In the genomic region with DNA sequence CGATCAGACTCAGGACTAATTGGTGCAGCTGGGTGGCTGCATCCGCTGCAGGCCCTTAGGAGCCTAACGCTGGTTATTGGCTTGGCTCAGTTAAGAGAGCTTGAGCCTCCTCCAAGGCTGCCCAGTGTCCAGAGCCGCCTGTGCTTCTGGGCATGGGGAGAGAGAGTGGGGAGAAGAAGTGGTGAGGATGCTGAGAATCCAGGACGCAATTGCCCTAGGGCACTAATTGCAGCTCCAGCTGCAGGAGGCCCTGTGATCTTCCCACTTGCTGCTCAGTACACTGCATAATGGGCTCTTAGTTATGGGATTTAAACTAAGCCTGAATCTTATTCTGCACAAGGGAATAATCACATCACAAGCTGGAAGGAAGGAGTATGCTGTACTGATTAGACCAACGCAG, we compare ENCODE assay signal across 14 cellular contexts.
DNase-seq lines count a peak whose midpoint lies in the region; ATAC-seq and TF ChIP-seq lines count a peak whose summit lies in the region.
"Had no signal": no experiment of that assay in that cellular context is flagged by ENCODE, and none has a peak within 500 bp of the region (broad histone marks: within the 10 kb centered on the region; RNA-seq: fewer than 3 reads in every experiment).

No MANE protein-coding gene starts in this region.

- no peak for ATAC-seq in SK-N-SH treated with all-trans-retinoic acid at 6 μM for 48 hours
- ATAC-seq in HG03565 (IDR thresholded peaks at IDR 0.05; ENCODE audit: unreplicated experiment): no peak
- ATAC-seq: GM23338, HepG2 had no signal

- no peaks in the 10 kb centered on the region for H3K9me2 ChIP-seq in SK-N-SH

- TF ChIP-seq RAD21 in SK-N-SH (IDR thresholded peaks at IDR 0.05; ENCODE audit: low read length): no peak

- H3K4me1 ChIP-seq in SK-N-SH (ENCODE audit: control insufficient read depth in 1 of 2, insufficient read depth in 2 of 2, low read depth in 1 of 2, low read length in 1 of 2): no peaks in the 10 kb centered on the region; a peak in 1 of 4 replicates
- no peaks in the 10 kb centered on the region for H3K4me1 ChIP-seq in esophagus muscularis mucosa

- H3K27me3 ChIP-seq in SK-N-SH (ENCODE audit: insufficient read depth) (no peaks in the 10 kb centered on the region), esophagus muscularis mucosa (peaks cover 0 to 33% (median 0%) of the 10 kb centered on the region in 4 donors)

- H3K9me3 ChIP-seq in SK-N-SH (no peaks in the 10 kb centered on the region), esophagus muscularis mucosa (no peaks in the 10 kb centered on the region)

- no peak overlapping the region for H3K4me2 ChIP-seq in SK-N-SH
- H3K4me2 ChIP-seq: GM23338 had no signal

- no peaks in the 10 kb centered on the region for H3F3A ChIP-seq in SK-N-SH (replicated peaks; ENCODE audit: insufficient read depth)

- no peak overlapping the region for H3K27ac ChIP-seq in SK-N-SH (ENCODE audit: low read depth in 2 of 2, low read length in 1 of 2)
- H3K27ac ChIP-seq in esophagus muscularis mucosa (replicated peaks in 1 of 4): no peak overlapping the region

- H3K4me3 ChIP-seq in SK-N-SH (ENCODE audit: low read depth in 2 of 2, low read length in 1 of 2) (no peak overlapping the region), esophagus muscularis mucosa (no peak overlapping the region)
- H3K4me3 ChIP-seq: GM23338 had no signal

- H3K9ac ChIP-seq in SK-N-SH: no peak overlapping the region

- DNase-seq in SK-N-SH: peak; percentile 36
- peak; percentile 64 for DNase-seq in NCI-H69 (lab: John Stamatoyannopoulos, UW)
- DNase-seq in esophagus muscularis mucosa (ENCODE audit: extremely low spot score): peak; percentile 68
- no peak for DNase-seq in ecto neural progenitor cell (ENCODE audit: low spot score)
- DNase-seq in posterior cingulate gyrus: no peak
- DNase-seq: C1 segment of cervical spinal cord; Calu3; CD4-positive, alpha-beta T cell; DMS 273 treated with DMSO at 0.1 percent for 48 hours; H7 had no signal

- 20% methylated on average over 6 of the region's 6 CpGs for WGBS in SK-N-SH (ENCODE audit: low lambda C conversion rate)
- WGBS in esophagus muscularis mucosa: 65% methylated on average over 6 of the region's 6 CpGs

- H3K79me2 ChIP-seq in SK-N-SH (ENCODE audit: insufficient read depth): no peaks in the 10 kb centered on the region

- intact Hi-C loops in esophagus muscularis mucosa (cut with DNase I): no loop called here
- intact Hi-C loops in posterior cingulate gyrus (cut with DNase I): no loop called here

- no peaks in the 10 kb centered on the region for H4K20me1 ChIP-seq in SK-N-SH (ENCODE audit: insufficient read depth)

- H3K36me3 ChIP-seq in SK-N-SH (replicated peaks in 1 of 2; ENCODE audit: control insufficient read depth in 1 of 2, insufficient read depth in 2 of 2, low read length in 1 of 2) (no peaks in the 10 kb centered on the region), esophagus muscularis mucosa (no peaks in the 10 kb centered on the region)

- no peak overlapping the region for H2AFZ ChIP-seq in SK-N-SH (ENCODE audit: low read depth)
- H2AFZ ChIP-seq: GM23338 had no signal

- no peak for TF ChIP-seq POLR2A in esophagus muscularis mucosa (IDR thresholded peaks at IDR 0.05; ENCODE audit: low read depth)

- CTCF ChIA-PET in SK-N-SH (lab: Yijun Ruan, JAX): interaction anchor here (0.7 to 0.8 kb wide), 2 partner anchors 20 to 90 kb away, joined by 3 read pairs; no protein-coding TSS in a partner anchor

- TF ChIP-seq CTCF in SK-N-SH (IDR thresholded peaks at IDR 0.05) (no peak), esophagus muscularis mucosa (IDR thresholded peaks at IDR 0.05) (no peak)

- POLR2A ChIA-PET in SK-N-SH (lab: Yijun Ruan, JAX): no interaction called here

- no peak for TF ChIP-seq EP300 in SK-N-SH (IDR thresholded peaks at IDR 0.05; ENCODE audit: borderline replicate concordance in 1 of 2, low read depth in 1 of 2, low read length in 1 of 2)
- TF ChIP-seq EP300 in esophagus muscularis mucosa (IDR thresholded peaks at IDR 0.05): no peak

TF ChIP-seq in SK-N-SH, 30 proteins besides CTCF, POLR2A, EP300 and RAD21:
- TF ChIP-seq FOXM1 (IDR thresholded peaks at IDR 0.05; ENCODE audit: low read depth): no peak
- TF ChIP-seq FOXJ3 (CRISPR knock-in tag; IDR thresholded peaks at IDR 0.05): 0 out of 2 replicates have a peak, but pooled peaks have one; percentile 25
- no peak for TF ChIP-seq MEF2A (IDR thresholded peaks at IDR 0.05; ENCODE audit: borderline replicate concordance, low read depth)
TF ChIP-seq in SK-N-SH: peak in this region for 1.

TF ChIP-seq in SK-N-SH treated with all-trans-retinoic acid at 6 μM for 48 hours, 23 proteins besides CTCF, POLR2A, EP300 and RAD21:
- TF ChIP-seq ZNF565 (CRISPR knock-in tag; conservative IDR thresholded peaks at IDR 0.05; ENCODE audit: low read depth): no peak
- TF ChIP-seq, protein P1, sequence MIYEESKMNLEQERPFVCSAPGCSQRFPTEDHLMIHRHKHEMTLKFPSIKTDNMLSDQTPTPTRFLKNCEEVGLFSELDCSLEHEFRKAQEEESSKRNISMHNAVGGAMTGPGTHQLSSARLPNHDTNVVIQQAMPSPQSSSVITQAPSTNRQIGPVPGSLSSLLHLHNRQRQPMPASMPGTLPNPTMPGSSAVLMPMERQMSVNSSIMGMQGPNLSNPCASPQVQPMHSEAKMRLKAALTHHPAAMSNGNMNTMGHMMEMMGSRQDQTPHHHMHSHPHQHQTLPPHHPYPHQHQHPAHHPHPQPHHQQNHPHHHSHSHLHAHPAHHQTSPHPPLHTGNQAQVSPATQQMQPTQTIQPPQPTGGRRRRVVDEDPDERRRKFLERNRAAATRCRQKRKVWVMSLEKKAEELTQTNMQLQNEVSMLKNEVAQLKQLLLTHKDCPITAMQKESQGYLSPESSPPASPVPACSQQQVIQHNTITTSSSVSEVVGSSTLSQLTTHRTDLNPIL (CRISPR knock-in tag; IDR thresholded peaks at IDR 0.05; ENCODE audit: low read depth): no peak
- no peak for TF ChIP-seq TSHZ2 (CRISPR knock-in tag; IDR thresholded peaks at IDR 0.05)
- no peak for TF ChIP-seq RARB (CRISPR knock-in tag; IDR thresholded peaks at IDR 0.05)
- TF ChIP-seq ESRRG (CRISPR knock-in tag; IDR thresholded peaks at IDR 0.05): no peak
- TF ChIP-seq TCF4 (CRISPR knock-in tag; IDR thresholded peaks at IDR 0.05; ENCODE audit: borderline replicate concordance): no peak
- no peak for TF ChIP-seq BACH2 (CRISPR knock-in tag; IDR thresholded peaks at IDR 0.05; ENCODE audit: borderline replicate concordance)
- TF ChIP-seq PPARA (CRISPR knock-in tag; IDR thresholded peaks at IDR 0.05; ENCODE audit: borderline replicate concordance): no peak
- TF ChIP-seq ZNF8 (CRISPR knock-in tag; IDR thresholded peaks at IDR 0.05): no peak
TF ChIP-seq in SK-N-SH treated with all-trans-retinoic acid at 6 μM for 48 hours: peak in this region for 0.

Comparison
In these comparisons a context has a peak if more than half of its experiments do, and no peak if none do; other contexts are left out.
1. DNase-seq: peak in SK-N-SH (single experiment), NCI-H69 (single experiment) and esophagus muscularis mucosa (single experiment); none in ecto neural progenitor cell (single experiment) and posterior cingulate gyrus (0 of 10).